Comparison of ENCODE assay signal across 23 cellular contexts in genomic region chr7:101829856-101830255, GRCh38.
"Had no signal": no experiment of that assay in that cellular context is flagged by ENCODE, and none has a peak within 500 bp of the region (broad histone marks: within the 10 kb centered on the region; RNA-seq: fewer than 3 reads in every experiment).

No MANE protein-coding gene starts in this region.

- H3K4me3 Mint-ChIP-seq: natural killer cell; stimulated activated effector memory CD8-positive, alpha-beta T cell treated with anti-CD3 and anti-CD28 coated beads, Interleukin-12 subunit alpha, Interleukin-12 subunit beta, amount 100 ng/mL, for 72 hours; type B pancreatic cell had no signal

- H3K27me3 ChIP-seq: esophagus muscularis mucosa, foreskin keratinocyte, heart right ventricle, ovary, sigmoid colon, stomach, thyroid gland had no signal

- H3K4me1 ChIP-seq: foreskin keratinocyte, lower lobe of right lung had no signal

- H3K4me3 ChIP-seq: esophagus muscularis mucosa, heart right ventricle, left ventricle myocardium inferior, lower lobe of right lung, ovary, psoas muscle, sigmoid colon, stomach, thyroid gland had no signal

- DNase-seq: cortex of kidney; effector CD8-positive, alpha-beta T cell; foreskin keratinocyte; glutamatergic neuron; heart right ventricle; hippocampal formation; left cardiac atrium; left ventricle myocardium inferior; lower lobe of right lung; natural killer cell; occipital lobe; psoas muscle; right cardiac atrium; stimulated activated CD4-positive, alpha-beta T cell treated with anti-CD3 and anti-CD28 coated beads, Interleukin-2, amount 100 ng/mL, for 24 hours; stimulated activated CD4-positive, alpha-beta T cell treated with anti-CD3 and anti-CD28 coated beads, Interleukin-4, amount 100 ng/mL, for 24 hours; stimulated activated naive CD4-positive, alpha-beta T cell treated with Interleukin-2 at 50 U/mL for 16 hours; stomach; thyroid gland had no signal

- H3K27me3 Mint-ChIP-seq: type B pancreatic cell had no signal

- H3K36me3 Mint-ChIP-seq: natural killer cell had no signal

- H3K27ac Mint-ChIP-seq: natural killer cell; stimulated activated effector memory CD8-positive, alpha-beta T cell treated with anti-CD3 and anti-CD28 coated beads, Interleukin-12 subunit alpha, Interleukin-12 subunit beta, amount 100 ng/mL, for 72 hours; type B pancreatic cell had no signal

- ATAC-seq: foreskin keratinocyte; heart right ventricle; left cardiac atrium; natural killer cell; psoas muscle; right cardiac atrium; stimulated activated effector memory CD8-positive, alpha-beta T cell treated with anti-CD3 and anti-CD28 coated beads, Interleukin-12 subunit alpha, Interleukin-12 subunit beta, amount 100 ng/mL, for 72 hours had no signal

- H3K9me3 Mint-ChIP-seq: natural killer cell; stimulated activated effector memory CD8-positive, alpha-beta T cell treated with anti-CD3 and anti-CD28 coated beads, Interleukin-12 subunit alpha, Interleukin-12 subunit beta, amount 100 ng/mL, for 72 hours; type B pancreatic cell had no signal

- H3K36me3 ChIP-seq: left ventricle myocardium inferior, lower lobe of right lung, ovary, thyroid gland had no signal

- H3K27ac ChIP-seq: esophagus muscularis mucosa, foreskin keratinocyte, heart right ventricle, left ventricle myocardium inferior, lower lobe of right lung, ovary, psoas muscle, sigmoid colon, stomach, thyroid gland had no signal

- H3K9me3 ChIP-seq: esophagus muscularis mucosa, left ventricle myocardium inferior, lower lobe of right lung, ovary, psoas muscle, sigmoid colon, stomach, thyroid gland had no signal
